Comparison of ENCODE assay signal across 21 cellular contexts in the genomic region with DNA sequence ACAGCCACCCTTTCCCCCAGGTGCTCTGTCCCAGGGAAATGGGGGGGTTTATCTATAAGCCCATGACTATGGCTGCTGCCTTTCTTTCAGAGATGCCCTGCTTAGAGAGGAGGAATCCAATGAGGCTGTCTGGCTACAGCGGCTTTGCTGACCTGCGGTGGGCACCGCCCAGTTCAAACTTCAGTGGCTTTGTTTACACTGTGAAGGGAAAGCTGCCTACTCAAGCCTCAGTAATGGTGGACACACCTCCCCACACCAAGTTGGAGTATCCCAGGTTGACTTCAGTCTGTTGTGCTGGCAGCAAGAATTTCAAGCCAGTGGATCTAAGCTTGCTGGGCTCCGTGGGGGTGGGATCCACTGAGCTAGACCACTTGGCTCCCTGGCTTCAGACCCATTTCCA.
DNase-seq lines count a peak whose midpoint lies in the region; ATAC-seq and TF ChIP-seq lines count a peak whose summit lies in the region.
"Had no signal": no experiment of that assay in that cellular context is flagged by ENCODE, and none has a peak within 500 bp of the region (broad histone marks: within the 10 kb centered on the region; RNA-seq: fewer than 3 reads in every experiment).

No MANE protein-coding gene starts in this region.

- no peak overlapping the region for H3K27ac Mint-ChIP-seq in neural progenitor cell
- H3K27ac Mint-ChIP-seq: CD4-positive, alpha-beta T cell; HFFc6 had no signal

- no peak overlapping the region for H3K4me3 Mint-ChIP-seq in neural progenitor cell
- H3K4me3 Mint-ChIP-seq: CD4-positive, alpha-beta T cell; HFFc6 had no signal

- no peaks in the 10 kb centered on the region for H3K27me3 Mint-ChIP-seq in neural progenitor cell (ENCODE audit: insufficient read depth, low read depth)
- H3K27me3 Mint-ChIP-seq: CD4-positive, alpha-beta T cell had no signal

- H3F3A ChIP-seq in neural progenitor cell (ENCODE audit: low read depth): peaks cover 8% of the 10 kb centered on the region

- H2AFZ ChIP-seq in neural progenitor cell (replicated peaks): peak overlapping the region; percentile 20
- H2AFZ ChIP-seq: GM23248 had no signal

- H3K9ac ChIP-seq in neural progenitor cell: no peak overlapping the region
- H3K9ac ChIP-seq: GM23248 had no signal

- no peaks in the 10 kb centered on the region for H3K36me3 ChIP-seq in neural progenitor cell

- no peak for TF ChIP-seq CTCF in neural progenitor cell (IDR thresholded peaks at IDR 0.05)

- no peaks in the 10 kb centered on the region for H3K4me1 Mint-ChIP-seq in neural progenitor cell

- H3K4me3 ChIP-seq in neural progenitor cell: no peak overlapping the region
- H3K4me3 ChIP-seq: GM12878, GM23248, K562 had no signal

- no peak overlapping the region for H3K4me2 ChIP-seq in neural progenitor cell

- no peaks in the 10 kb centered on the region for H3K79me2 ChIP-seq in neural progenitor cell (ENCODE audit: low read depth)

- H3K27me3 ChIP-seq in neural progenitor cell: peaks cover 4% of the 10 kb centered on the region

- H3K4me1 ChIP-seq in neural progenitor cell: peaks cover 6% of the 10 kb centered on the region
- H3K4me1 ChIP-seq: Caco-2 had no signal

- no peak overlapping the region for H3K27ac ChIP-seq in neural progenitor cell
- H3K27ac ChIP-seq: C4-2B, GM23248 had no signal

- ATAC-seq in GM18511 (IDR thresholded peaks at IDR 0.05; ENCODE audit: unreplicated experiment): no peak
- ATAC-seq: GM12878, HCT116, K562 had no signal

- DNase-seq in Caki2 (ENCODE audit: low read depth) (peak; percentile 28), H4 (ENCODE audit: low spot score) (peak; percentile 5), LoVo (ENCODE audit: low spot score) (peak; percentile 54), neural progenitor cell (ENCODE audit: low spot score) (no peak), DMS153 (lab: John Stamatoyannopoulos, UW) (no peak), globus pallidus (ENCODE audit: low spot score) (no peak)
- no peak for DNase-seq in stimulated activated CD4-positive, alpha-beta T cell treated with anti-CD3 and anti-CD28 coated beads, Interleukin-15, amount 100 ng/mL, for 24 hours
- DNase-seq: AML-193; Caco-2; CD4-positive, alpha-beta T cell; DMS53; DND-41; EL; GM23248; HFFc6; IMR-90 had no signal

- H4K20me1 ChIP-seq in neural progenitor cell (ENCODE audit: low read depth): no peaks in the 10 kb centered on the region

- in situ Hi-C loops in Caki2 (cut with HindIII; ENCODE audit: low pct_unique_long_range_greater_than_20kb, low sequenced_read_pairs): no loop called here

- H3K36me3 Mint-ChIP-seq in neural progenitor cell: no peaks in the 10 kb centered on the region

- no peaks in the 10 kb centered on the region for H3K9me3 Mint-ChIP-seq in neural progenitor cell
- H3K9me3 Mint-ChIP-seq: HFFc6 had no signal

- no peaks in the 10 kb centered on the region for H3K9me3 ChIP-seq in neural progenitor cell (ENCODE audit: low read depth)
- H3K9me3 ChIP-seq: Caco-2 had no signal

Comparison
In these comparisons a context has a peak if more than half of its experiments do, and no peak if none do; other contexts are left out.
1. DNase-seq: peak in Caki2 (single experiment), H4 (single experiment) and LoVo (single experiment); none in neural progenitor cell (single experiment), DMS153 (single experiment), globus pallidus (single experiment) and stimulated activated CD4-positive, alpha-beta T cell treated with anti-CD3 and anti-CD28 coated beads, Interleukin-15, amount 100 ng/mL, for 24 hours (single experiment).